ENCODE assay signal across 8 cellular contexts in the genomic region with DNA sequence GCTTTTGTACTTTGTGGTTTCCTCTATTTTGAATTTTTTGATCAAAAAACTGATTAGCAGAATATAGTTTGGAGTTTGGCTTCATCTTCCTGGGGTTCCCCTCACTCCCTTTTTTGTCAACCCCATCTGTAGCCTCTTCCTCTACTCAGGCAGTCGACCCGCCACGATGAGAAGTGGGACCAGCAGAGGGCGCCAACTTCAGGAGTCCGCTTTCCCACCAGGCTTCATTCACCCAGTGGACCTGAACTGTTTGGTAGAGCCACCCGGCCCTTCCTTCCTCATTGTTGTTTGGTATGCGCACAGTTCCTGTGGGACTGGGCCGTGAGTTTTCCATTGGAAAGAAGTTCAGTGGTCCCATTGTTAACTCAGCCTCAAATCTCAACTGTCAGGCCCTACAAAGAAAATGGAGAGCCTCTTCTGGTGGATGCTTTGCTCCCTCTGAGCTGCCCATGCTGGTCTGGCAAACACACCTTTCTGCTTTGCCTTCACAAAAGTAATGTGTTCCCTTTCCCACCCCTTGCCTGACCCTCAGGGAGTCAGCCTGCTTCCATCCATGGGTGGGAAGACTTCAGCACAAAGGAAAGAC. TPM values are rescaled to one million over a fixed set of nuclear protein-coding genes. Genes with fewer than 3 reads are reported as not detected.
DNase-seq lines count a peak whose midpoint lies in the region; ATAC-seq and TF ChIP-seq lines count a peak whose summit lies in the region.

No MANE protein-coding gene starts in this region.

- no peak overlapping the region for H3K4me3 ChIP-seq in DOHH2 (ENCODE audit: low read length)
- no peak overlapping the region for H3K4me3 ChIP-seq in mammary epithelial cell (replicated peaks in 1 of 3; ENCODE audit: insufficient read depth in 1 of 3, low read depth in 2 of 3, low read length in 3 of 3)

- WGBS in mammary epithelial cell (ENCODE audit: low coverage, missing lambda C conversion rate): 33% methylated on average over 8 of the region's 8 CpGs

- ATAC-seq in left lobe of liver (peak; percentile 64), HG02588 (IDR thresholded peaks at IDR 0.05; ENCODE audit: unreplicated experiment) (no peak), GM18858 (IDR thresholded peaks at IDR 0.05; ENCODE audit: unreplicated experiment) (no peak)

- H3K27me3 ChIP-seq in DOHH2 (ENCODE audit: control insufficient read depth, low read length) (no peaks in the 10 kb centered on the region), mammary epithelial cell (ENCODE audit: insufficient read depth, low read length) (no peaks in the 10 kb centered on the region)

- H3K27ac ChIP-seq in DOHH2 (ENCODE audit: low read depth, low read length) (no peak overlapping the region), KOPT-K1 (ENCODE audit: low read depth, low read length, poor library complexity, severe bottlenecking) (peak overlapping the region; percentile 56), mammary epithelial cell (ENCODE audit: insufficient read depth, low read depth, low read length) (no peak overlapping the region)

- H3K4me1 ChIP-seq in DOHH2 (ENCODE audit: control insufficient read depth, low read length) (0 out of 2 replicates have a peak, but pooled peaks cover 6% of the 10 kb centered on the region), mammary epithelial cell (ENCODE audit: insufficient read depth, low read length) (no peaks in the 10 kb centered on the region)

- H3K4me2 ChIP-seq in DOHH2 (ENCODE audit: low read length): no peak overlapping the region
- no peak overlapping the region for H3K4me2 ChIP-seq in mammary epithelial cell (ENCODE audit: insufficient read depth, low read depth, low read length)

- peaks cover 65% of the 10 kb centered on the region for H3K36me3 ChIP-seq in DOHH2 (ENCODE audit: control insufficient read depth, low read length)
- H3K36me3 ChIP-seq in KOPT-K1 (ENCODE audit: insufficient read depth, low read length): peaks cover 78% of the 10 kb centered on the region
- peaks cover 48% of the 10 kb centered on the region for H3K36me3 ChIP-seq in mammary epithelial cell (ENCODE audit: insufficient read depth, low read length)

- CTCF ChIA-PET in mammary epithelial cell (lab: Charles Lee; ENCODE audit: low non-redundant PET): no interaction called here

- no TSS peak for BruUV-seq in mammary epithelial cell (replicated peaks; lab: Mats Ljungman, UMichigan)

- H3K9me3 ChIP-seq in DOHH2 (ENCODE audit: control insufficient read depth, insufficient read depth, low read length) (no peaks in the 10 kb centered on the region), KOPT-K1 (ENCODE audit: insufficient read depth, low read length, poor library complexity, severe bottlenecking) (no peaks in the 10 kb centered on the region), mammary epithelial cell (replicated peaks; ENCODE audit: insufficient read depth, low read length) (no peaks in the 10 kb centered on the region)

- DNase-seq in activated CD4-positive, CD25-positive, alpha-beta regulatory T cell (lab: John Stamatoyannopoulos, UW): peak; percentile 52 to 72 (median 53)
- peak; percentile 19 for DNase-seq in mammary epithelial cell
- DNase-seq in left lobe of liver (ENCODE audit: low spot score): peak; percentile 59
- DNase-seq in stimulated activated CD4-positive, alpha-beta T cell treated with anti-CD3 and anti-CD28 coated beads, Interleukin-4, amount 100 ng/mL, for 4 hours: peak; percentile 69 to 72

- H2AFZ ChIP-seq in mammary epithelial cell (ENCODE audit: low read depth, low read length): no peak overlapping the region

- peaks cover 15% of the 10 kb centered on the region for H3F3A ChIP-seq in DOHH2 (ENCODE audit: control insufficient read depth, insufficient read depth)

- intact Hi-C loops in mammary epithelial cell (cut with micrococcal nuclease): no loop called here

- H3K9ac ChIP-seq in mammary epithelial cell (ENCODE audit: insufficient read depth, low read length): no peak overlapping the region

- peak; percentile 89 for TF ChIP-seq CTCF in DOHH2 (IDR thresholded peaks at IDR 0.05; ENCODE audit: low read depth, low read length, poor library complexity, severe bottlenecking)
- peak; percentile 69 to 70 for TF ChIP-seq CTCF in mammary epithelial cell (conservative IDR thresholded peaks at IDR 0.05 in 1 of 2, IDR thresholded peaks at IDR 0.05 in 1 of 2; ENCODE audit: extremely low read depth in 1 of 2, insufficient read depth in 1 of 2, low read depth in 1 of 2, low read length in 2 of 2)

- in situ Hi-C loops in mammary epithelial cell (cut with MboI; ENCODE audit: low sequenced_read_pairs in 2 of 2): loop anchor here in 1 of 2 donors (25.0 kb wide), 1 partner anchor 299 kb away; a partner anchor contains a TSS

- 0 out of 2 replicates have a peak, but pooled peaks cover 3% of the 10 kb centered on the region for H4K20me1 ChIP-seq in DOHH2 (ENCODE audit: control insufficient read depth, insufficient read depth, low read depth, low read length)
- H4K20me1 ChIP-seq in mammary epithelial cell (ENCODE audit: insufficient read depth, low read length): no peaks in the 10 kb centered on the region

- dilution Hi-C loops in mammary epithelial cell (cut with HindIII; ENCODE audit: low sequenced_read_pairs): no loop called here

- H3K79me2 ChIP-seq in DOHH2 (ENCODE audit: control insufficient read depth, low read length) (no peaks in the 10 kb centered on the region), mammary epithelial cell (ENCODE audit: insufficient read depth, low read length) (peaks cover 14% of the 10 kb centered on the region)

- H3K9me2 ChIP-seq in DOHH2 (replicated peaks; ENCODE audit: control insufficient read depth, low read length): no peaks in the 10 kb centered on the region

RNA-seq across cellular contexts. Expression of a gene that starts 21.7 kb away (rescaled TPM):
- total RNA-seq in mammary epithelial cell (100 to 1,000 TPM; 535 to 649 TPM), left lobe of liver (1,081 TPM)
- polyA plus RNA-seq in mammary epithelial cell: 566 TPM
- polyA minus RNA-seq in mammary epithelial cell: 608 TPM

RNA-seq across cellular contexts. Expression of a gene that starts 55.9 kb away (rescaled TPM):
- total RNA-seq in mammary epithelial cell: 10 to 100 TPM; 17.6 to 32.0 TPM
- 10.7 TPM for polyA plus RNA-seq in mammary epithelial cell
- polyA minus RNA-seq in mammary epithelial cell: 24.7 TPM
- total RNA-seq in left lobe of liver: 3.1 TPM

Comparison
In these comparisons a context has a peak if more than half of its experiments do, and no peak if none do; other contexts are left out.
1. DNase-seq: peak in every context shown above with its lines; median percentile 70 in stimulated activated CD4-positive, alpha-beta T cell treated with anti-CD3 and anti-CD28 coated beads, Interleukin-4, amount 100 ng/mL, for 4 hours; 59 in left lobe of liver; 53 in activated CD4-positive, CD25-positive, alpha-beta regulatory T cell; 19 in mammary epithelial cell.